Comparison of ENCODE assay signal across 8 cellular contexts in genomic region chr4:90293320-90293719, GRCh38.
DNase-seq lines count a peak whose midpoint lies in the region; ATAC-seq and TF ChIP-seq lines count a peak whose summit lies in the region.

No MANE protein-coding gene starts in this region.

- H3K27me3 Mint-ChIP-seq in type B pancreatic cell: no peaks in the 10 kb centered on the region

- H3K9me3 ChIP-seq in left ventricle myocardium inferior (replicated peaks) (peaks cover 4% of the 10 kb centered on the region), WERI-Rb-1 (ENCODE audit: severe bottlenecking) (no peaks in the 10 kb centered on the region)

- no peaks in the 10 kb centered on the region for H3K36me3 ChIP-seq in left ventricle myocardium inferior
- no peaks in the 10 kb centered on the region for H3K36me3 ChIP-seq in WERI-Rb-1

- DNase-seq in left ventricle myocardium inferior: no peak
- no peak for DNase-seq in left cardiac atrium
- no peak for DNase-seq in WERI-Rb-1
- no peak for DNase-seq in foreskin keratinocyte
- no peak for DNase-seq in type B pancreatic cell (ENCODE audit: extremely low spot score, unreplicated experiment)
- no peak for DNase-seq in coronary artery (ENCODE audit: low spot score)
- no peak for DNase-seq in effector CD8-positive, alpha-beta T cell (lab: John Stamatoyannopoulos, UW)

- no peak overlapping the region for H3K27ac ChIP-seq in left ventricle myocardium inferior (replicated peaks)
- H3K27ac ChIP-seq in WERI-Rb-1: no peak overlapping the region
- H3K27ac ChIP-seq in foreskin keratinocyte: no peak overlapping the region
- no peak overlapping the region for H3K27ac ChIP-seq in coronary artery

- no peak overlapping the region for H3K27ac Mint-ChIP-seq in type B pancreatic cell

- H3K4me1 ChIP-seq in left ventricle myocardium inferior (peaks cover 1% of the 10 kb centered on the region), foreskin keratinocyte (no peaks in the 10 kb centered on the region)

- H3K4me3 ChIP-seq in left ventricle myocardium inferior: no peak overlapping the region
- no peak overlapping the region for H3K4me3 ChIP-seq in WERI-Rb-1 (ENCODE audit: low read depth, low read length)
- H3K4me3 ChIP-seq in coronary artery: no peak overlapping the region

- H3K36me3 Mint-ChIP-seq in type B pancreatic cell: no peaks in the 10 kb centered on the region

- no peaks in the 10 kb centered on the region for H3K9me3 Mint-ChIP-seq in type B pancreatic cell

- no peak overlapping the region for H3K4me3 Mint-ChIP-seq in type B pancreatic cell

- no peak for ATAC-seq in left cardiac atrium
- ATAC-seq in foreskin keratinocyte: no peak
- no peak for ATAC-seq in HG03432 (IDR thresholded peaks at IDR 0.05; ENCODE audit: unreplicated experiment)

- intact Hi-C loops in left ventricle myocardium inferior (cut with micrococcal nuclease) (loop anchor here (10.0 kb wide), 1 partner anchor 169 kb away; the partner anchor contains the start of gene CCSER1), left cardiac atrium (cut with DNase I) (loop anchor here in 1 of 2 donors (2.0 to 10.0 kb wide), 3 partner anchors 173 to 1079 kb away; no protein-coding TSS in a partner anchor)

- no peaks in the 10 kb centered on the region for H3K27me3 ChIP-seq in left ventricle myocardium inferior (ENCODE audit: low read depth)
- no peaks in the 10 kb centered on the region for H3K27me3 ChIP-seq in WERI-Rb-1 (ENCODE audit: insufficient read depth, low read depth, severe bottlenecking)
- no peaks in the 10 kb centered on the region for H3K27me3 ChIP-seq in foreskin keratinocyte

- H3K4me1 Mint-ChIP-seq in type B pancreatic cell (ENCODE audit: unreplicated experiment): peaks cover 6% of the 10 kb centered on the region

- peak; percentile 62 for TF ChIP-seq CTCF in left ventricle myocardium inferior (IDR thresholded peaks at IDR 0.05; ENCODE audit: borderline replicate concordance)
- 0 out of 2 replicates have a peak, but pooled peaks have one; percentile 3 for TF ChIP-seq CTCF in WERI-Rb-1 (IDR thresholded peaks at IDR 0.05; ENCODE audit: low read depth, low read length)
- TF ChIP-seq CTCF in foreskin keratinocyte (conservative IDR thresholded peaks at IDR 0.05): peak; percentile 77
- TF ChIP-seq CTCF in type B pancreatic cell (conservative IDR thresholded peaks at IDR 0.05): peak; percentile 93
- no peak for TF ChIP-seq CTCF in coronary artery (IDR thresholded peaks at IDR 0.05)
